1 cellular context compared by ENCODE assay signal in the genomic region with DNA sequence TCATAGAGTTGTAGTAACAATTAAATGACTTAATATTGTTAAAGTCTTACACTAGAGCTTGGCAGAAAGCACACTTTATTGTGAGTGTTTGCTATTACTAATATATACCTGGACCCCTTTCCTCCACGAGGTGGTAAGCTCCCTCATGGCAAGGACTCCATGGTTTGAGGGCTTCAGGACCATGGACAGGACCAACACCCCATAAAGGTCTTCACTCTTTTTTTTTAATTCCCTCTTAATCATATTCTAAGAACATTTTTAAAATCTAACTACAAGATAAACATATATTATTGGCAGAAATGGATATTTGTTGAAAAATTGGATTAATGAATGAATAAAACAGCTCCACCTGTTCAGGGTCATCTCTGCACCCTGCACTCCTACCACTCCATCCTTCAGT.
TF ChIP-seq lines count a peak whose summit lies in the region.

No MANE protein-coding gene starts in this region.

TF ChIP-seq in GM12878, 131 proteins besides CTCF, POLR2A, EP300 and RAD21 (continued from another document):
- TF ChIP-seq, protein P1, sequence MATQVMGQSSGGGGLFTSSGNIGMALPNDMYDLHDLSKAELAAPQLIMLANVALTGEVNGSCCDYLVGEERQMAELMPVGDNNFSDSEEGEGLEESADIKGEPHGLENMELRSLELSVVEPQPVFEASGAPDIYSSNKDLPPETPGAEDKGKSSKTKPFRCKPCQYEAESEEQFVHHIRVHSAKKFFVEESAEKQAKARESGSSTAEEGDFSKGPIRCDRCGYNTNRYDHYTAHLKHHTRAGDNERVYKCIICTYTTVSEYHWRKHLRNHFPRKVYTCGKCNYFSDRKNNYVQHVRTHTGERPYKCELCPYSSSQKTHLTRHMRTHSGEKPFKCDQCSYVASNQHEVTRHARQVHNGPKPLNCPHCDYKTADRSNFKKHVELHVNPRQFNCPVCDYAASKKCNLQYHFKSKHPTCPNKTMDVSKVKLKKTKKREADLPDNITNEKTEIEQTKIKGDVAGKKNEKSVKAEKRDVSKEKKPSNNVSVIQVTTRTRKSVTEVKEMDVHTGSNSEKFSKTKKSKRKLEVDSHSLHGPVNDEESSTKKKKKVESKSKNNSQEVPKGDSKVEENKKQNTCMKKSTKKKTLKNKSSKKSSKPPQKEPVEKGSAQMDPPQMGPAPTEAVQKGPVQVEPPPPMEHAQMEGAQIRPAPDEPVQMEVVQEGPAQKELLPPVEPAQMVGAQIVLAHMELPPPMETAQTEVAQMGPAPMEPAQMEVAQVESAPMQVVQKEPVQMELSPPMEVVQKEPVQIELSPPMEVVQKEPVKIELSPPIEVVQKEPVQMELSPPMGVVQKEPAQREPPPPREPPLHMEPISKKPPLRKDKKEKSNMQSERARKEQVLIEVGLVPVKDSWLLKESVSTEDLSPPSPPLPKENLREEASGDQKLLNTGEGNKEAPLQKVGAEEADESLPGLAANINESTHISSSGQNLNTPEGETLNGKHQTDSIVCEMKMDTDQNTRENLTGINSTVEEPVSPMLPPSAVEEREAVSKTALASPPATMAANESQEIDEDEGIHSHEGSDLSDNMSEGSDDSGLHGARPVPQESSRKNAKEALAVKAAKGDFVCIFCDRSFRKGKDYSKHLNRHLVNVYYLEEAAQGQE (IDR thresholded peaks at IDR 0.05; ENCODE audit: low read depth, low read length), result peak; percentile 80
- TF ChIP-seq, protein P2, sequence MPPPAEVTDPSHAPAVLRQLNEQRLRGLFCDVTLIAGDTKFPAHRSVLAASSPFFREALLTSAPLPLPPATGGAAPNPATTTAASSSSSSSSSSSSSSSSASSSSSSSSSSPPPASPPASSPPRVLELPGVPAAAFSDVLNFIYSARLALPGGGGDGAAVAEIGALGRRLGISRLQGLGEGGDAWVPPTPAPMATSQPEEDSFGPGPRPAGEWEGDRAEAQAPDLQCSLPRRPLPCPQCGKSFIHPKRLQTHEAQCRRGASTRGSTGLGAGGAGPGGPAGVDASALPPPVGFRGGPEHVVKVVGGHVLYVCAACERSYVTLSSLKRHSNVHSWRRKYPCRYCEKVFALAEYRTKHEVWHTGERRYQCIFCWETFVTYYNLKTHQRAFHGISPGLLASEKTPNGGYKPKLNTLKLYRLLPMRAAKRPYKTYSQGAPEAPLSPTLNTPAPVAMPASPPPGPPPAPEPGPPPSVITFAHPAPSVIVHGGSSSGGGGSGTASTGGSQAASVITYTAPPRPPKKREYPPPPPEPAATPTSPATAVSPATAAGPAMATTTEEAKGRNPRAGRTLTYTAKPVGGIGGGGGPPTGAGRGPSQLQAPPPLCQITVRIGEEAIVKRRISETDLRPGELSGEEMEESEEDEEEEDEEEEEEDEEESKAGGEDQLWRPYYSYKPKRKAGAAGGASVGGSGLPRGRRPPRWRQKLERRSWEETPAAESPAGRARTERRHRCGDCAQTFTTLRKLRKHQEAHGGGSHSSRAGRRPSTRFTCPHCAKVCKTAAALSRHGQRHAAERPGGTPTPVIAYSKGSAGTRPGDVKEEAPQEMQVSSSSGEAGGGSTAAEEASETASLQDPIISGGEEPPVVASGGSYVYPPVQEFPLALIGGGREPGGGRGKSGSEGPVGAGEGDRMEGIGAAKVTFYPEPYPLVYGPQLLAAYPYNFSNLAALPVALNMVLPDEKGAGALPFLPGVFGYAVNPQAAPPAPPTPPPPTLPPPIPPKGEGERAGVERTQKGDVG (CRISPR knock-in tag; IDR thresholded peaks at IDR 0.05), result no peak
